In the genomic region with DNA sequence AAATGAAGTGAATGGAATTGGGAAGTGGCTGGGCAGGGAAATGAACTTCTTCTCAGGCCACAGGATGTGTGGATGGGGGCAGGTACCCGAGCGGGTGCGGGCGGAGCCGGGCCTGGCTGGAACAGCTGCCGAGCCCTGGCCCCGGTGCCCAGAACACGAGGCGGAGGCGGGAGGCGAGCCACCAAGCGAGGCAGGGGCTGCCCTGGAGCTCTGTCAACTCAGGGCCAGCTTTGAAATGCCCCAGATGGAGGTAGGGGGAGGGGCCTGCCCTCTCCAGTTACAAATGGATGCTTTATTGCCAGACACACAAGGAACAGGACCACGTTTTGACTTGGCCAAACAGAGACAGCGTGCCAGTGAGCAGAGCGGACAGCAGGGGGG, we compare ENCODE assay signal across 11 cellular contexts.
DNase-seq lines count a peak whose midpoint lies in the region; ATAC-seq and TF ChIP-seq lines count a peak whose summit lies in the region.
"Had no signal": no experiment of that assay in that cellular context is flagged by ENCODE, and none has a peak within 500 bp of the region (broad histone marks: within the 10 kb centered on the region; RNA-seq: fewer than 3 reads in every experiment).

No MANE protein-coding gene starts in this region.

- no peaks in the 10 kb centered on the region for H3K4me1 ChIP-seq in urinary bladder (ENCODE audit: insufficient read depth)
- no peaks in the 10 kb centered on the region for H3K4me1 ChIP-seq in effector memory CD4-positive, alpha-beta T cell (ENCODE audit: control insufficient read depth, insufficient read depth, low read length, poor library complexity, severe bottlenecking)

- peak overlapping the region; percentile 45 for H3K27ac Mint-ChIP-seq in activated naive CD8-positive, alpha-beta T cell treated with anti-CD3 and anti-CD28 coated beads for 36 hours
- no peak overlapping the region for H3K27ac Mint-ChIP-seq in activated naive CD8-positive, alpha-beta T cell treated with anti-CD3 and anti-CD28 coated beads, Interleukin-2, amount 50 U/mL, for 24 hours
- peak overlapping the region; percentile 8 to 89 (median 77) for H3K27ac Mint-ChIP-seq in naive B cell
- H3K27ac Mint-ChIP-seq: activated CD4-positive, alpha-beta memory T cell treated with anti-CD3 and anti-CD28 coated beads, Interleukin-2, amount 10 ng/mL, durations not matched to agents 7 days and 5 days had no signal

- H3K9me3 Mint-ChIP-seq in activated naive CD8-positive, alpha-beta T cell treated with anti-CD3 and anti-CD28 coated beads for 36 hours, result no peaks in the 10 kb centered on the region
- no peaks in the 10 kb centered on the region for H3K9me3 Mint-ChIP-seq in activated naive CD8-positive, alpha-beta T cell treated with anti-CD3 and anti-CD28 coated beads, Interleukin-2, amount 50 U/mL, for 24 hours
- no peaks in the 10 kb centered on the region for H3K9me3 Mint-ChIP-seq in naive B cell
- H3K9me3 Mint-ChIP-seq: activated CD4-positive, alpha-beta memory T cell treated with anti-CD3 and anti-CD28 coated beads, Interleukin-2, amount 10 ng/mL, durations not matched to agents 7 days and 5 days had no signal

- H3K4me3 ChIP-seq in dorsolateral prefrontal cortex (peak overlapping the region in 38 of 59 donors; percentile 2 to 53 (median 26)), urinary bladder (ENCODE audit: low read depth, low read length) (no peak overlapping the region)
- no peak overlapping the region for H3K4me3 ChIP-seq in effector memory CD4-positive, alpha-beta T cell (ENCODE audit: insufficient read depth, low read depth, low read length, poor library complexity, severe bottlenecking)

- H3K4me1 Mint-ChIP-seq in activated naive CD8-positive, alpha-beta T cell treated with anti-CD3 and anti-CD28 coated beads for 36 hours, result peaks cover 6% of the 10 kb centered on the region
- peaks cover 7% of the 10 kb centered on the region for H3K4me1 Mint-ChIP-seq in activated naive CD8-positive, alpha-beta T cell treated with anti-CD3 and anti-CD28 coated beads, Interleukin-2, amount 50 U/mL, for 24 hours
- H3K4me1 Mint-ChIP-seq in naive B cell, result peaks cover 13 to 14% (median 13%) of the 10 kb centered on the region in 3 donors
- H3K4me1 Mint-ChIP-seq: CD4-positive, CD25-positive, alpha-beta regulatory T cell had no signal

- ATAC-seq in activated naive CD8-positive, alpha-beta T cell treated with anti-CD3 and anti-CD28 coated beads, Interleukin-2, amount 50 U/mL, for 24 hours, result no peak
- ATAC-seq in naive B cell (ENCODE audit: low read depth in 2 of 2) (peak; percentile 52 to 59), GM21717 (IDR thresholded peaks at IDR 0.05; ENCODE audit: unreplicated experiment) (no peak), HG02798 (IDR thresholded peaks at IDR 0.05; ENCODE audit: poor library complexity, unreplicated experiment) (no peak)

- H3K27ac ChIP-seq in dorsolateral prefrontal cortex (peak overlapping the region; percentile 6 to 97 (median 91)), urinary bladder (ENCODE audit: low read depth) (peak overlapping the region; percentile 75)
- H3K27ac ChIP-seq in effector memory CD4-positive, alpha-beta T cell (ENCODE audit: insufficient read depth, low read length, poor library complexity, severe bottlenecking), result no peak overlapping the region
- H3K27ac ChIP-seq: parathyroid adenoma had no signal

- H3K36me3 ChIP-seq in urinary bladder (ENCODE audit: insufficient read depth), result peaks cover 2% of the 10 kb centered on the region
- H3K36me3 ChIP-seq in effector memory CD4-positive, alpha-beta T cell (ENCODE audit: control insufficient read depth, insufficient read depth, low read length), result no peaks in the 10 kb centered on the region

- intact Hi-C loops in dorsolateral prefrontal cortex (cut with DNase I), result loop anchor here in 1 of 2 donors (5.0 kb wide), 1 partner anchor 216 kb away; no protein-coding TSS in a partner anchor

- H3K27me3 Mint-ChIP-seq in activated naive CD8-positive, alpha-beta T cell treated with anti-CD3 and anti-CD28 coated beads for 36 hours, result no peaks in the 10 kb centered on the region
- no peaks in the 10 kb centered on the region for H3K27me3 Mint-ChIP-seq in activated naive CD8-positive, alpha-beta T cell treated with anti-CD3 and anti-CD28 coated beads, Interleukin-2, amount 50 U/mL, for 24 hours
- H3K27me3 Mint-ChIP-seq in naive B cell, result no peaks in the 10 kb centered on the region
- H3K27me3 Mint-ChIP-seq: activated CD4-positive, alpha-beta memory T cell treated with anti-CD3 and anti-CD28 coated beads, Interleukin-2, amount 10 ng/mL, durations not matched to agents 7 days and 5 days; CD4-positive, CD25-positive, alpha-beta regulatory T cell had no signal

- no peaks in the 10 kb centered on the region for H3K9me3 ChIP-seq in effector memory CD4-positive, alpha-beta T cell (ENCODE audit: control insufficient read depth, low read length)

- peak in 4 of 56 donors; percentile 7 to 9 (median 8) for TF ChIP-seq CTCF in dorsolateral prefrontal cortex (IDR thresholded peaks at IDR 0.05 in 54 of 56, conservative IDR thresholded peaks at IDR 0.05 in 2 of 56; ENCODE audit: low read depth in 1 of 56, partially characterized antibody in 56 of 56)

- H3K4me3 Mint-ChIP-seq in activated naive CD8-positive, alpha-beta T cell treated with anti-CD3 and anti-CD28 coated beads for 36 hours, result no peak overlapping the region
- H3K4me3 Mint-ChIP-seq in activated naive CD8-positive, alpha-beta T cell treated with anti-CD3 and anti-CD28 coated beads, Interleukin-2, amount 50 U/mL, for 24 hours, result no peak overlapping the region
- peak overlapping the region in 6 of 8 donors; percentile 51 to 79 (median 62) for H3K4me3 Mint-ChIP-seq in naive B cell
- H3K4me3 Mint-ChIP-seq: activated CD4-positive, alpha-beta memory T cell treated with anti-CD3 and anti-CD28 coated beads, Interleukin-2, amount 10 ng/mL, durations not matched to agents 7 days and 5 days; CD4-positive, CD25-positive, alpha-beta regulatory T cell had no signal

- DNase-seq in activated naive CD8-positive, alpha-beta T cell treated with anti-CD3 and anti-CD28 coated beads for 36 hours, result no peak
- no peak for DNase-seq in activated naive CD8-positive, alpha-beta T cell treated with anti-CD3 and anti-CD28 coated beads, Interleukin-2, amount 50 U/mL, for 24 hours
- DNase-seq in dorsolateral prefrontal cortex (peak; percentile 53 to 85 (median 82)), naive B cell (no peak)
- no peak for DNase-seq in effector memory CD4-positive, alpha-beta T cell
- DNase-seq: activated CD4-positive, alpha-beta memory T cell treated with anti-CD3 and anti-CD28 coated beads, Interleukin-2, amount 10 ng/mL, durations not matched to agents 7 days and 5 days; CD4-positive, CD25-positive, alpha-beta regulatory T cell had no signal

- whole genome bisulfite sequencing in urinary bladder, result 43% methylated on average over 15 of the region's 15 CpGs

- H3K27me3 ChIP-seq in dorsolateral prefrontal cortex, result no peaks in the 10 kb centered on the region
- no peaks in the 10 kb centered on the region for H3K27me3 ChIP-seq in effector memory CD4-positive, alpha-beta T cell (replicated peaks; ENCODE audit: control insufficient read depth, insufficient read depth, low read length, poor library complexity, severe bottlenecking)

- peaks cover 11% of the 10 kb centered on the region for H3K36me3 Mint-ChIP-seq in activated naive CD8-positive, alpha-beta T cell treated with anti-CD3 and anti-CD28 coated beads for 36 hours
- peaks cover 9% of the 10 kb centered on the region for H3K36me3 Mint-ChIP-seq in activated naive CD8-positive, alpha-beta T cell treated with anti-CD3 and anti-CD28 coated beads, Interleukin-2, amount 50 U/mL, for 24 hours (ENCODE audit: low read depth)
- peaks cover 0 to 9% of the 10 kb centered on the region in 2 donors for H3K36me3 Mint-ChIP-seq in naive B cell

Comparison
In these comparisons a context has a peak if more than half of its experiments do, and no peak if none do; other contexts are left out.
1. DNase-seq: peak in dorsolateral prefrontal cortex (10 of 10); none in activated naive CD8-positive, alpha-beta T cell treated with anti-CD3 and anti-CD28 coated beads for 36 hours (single experiment), activated naive CD8-positive, alpha-beta T cell treated with anti-CD3 and anti-CD28 coated beads, Interleukin-2, amount 50 U/mL, for 24 hours (single experiment), naive B cell (single experiment) and effector memory CD4-positive, alpha-beta T cell (0 of 3).
2. H3K4me3 Mint-ChIP-seq: peak in naive B cell (6 of 8); none in activated naive CD8-positive, alpha-beta T cell treated with anti-CD3 and anti-CD28 coated beads for 36 hours (single experiment) and activated naive CD8-positive, alpha-beta T cell treated with anti-CD3 and anti-CD28 coated beads, Interleukin-2, amount 50 U/mL, for 24 hours (single experiment).
3. ATAC-seq: peak in naive B cell (2 of 2); none in activated naive CD8-positive, alpha-beta T cell treated with anti-CD3 and anti-CD28 coated beads, Interleukin-2, amount 50 U/mL, for 24 hours (single experiment), GM21717 (single experiment) and HG02798 (single experiment).
4. H3K4me3 ChIP-seq: peak in dorsolateral prefrontal cortex (38 of 59); none in urinary bladder (single experiment) and effector memory CD4-positive, alpha-beta T cell (single experiment).